In the genomic region with DNA sequence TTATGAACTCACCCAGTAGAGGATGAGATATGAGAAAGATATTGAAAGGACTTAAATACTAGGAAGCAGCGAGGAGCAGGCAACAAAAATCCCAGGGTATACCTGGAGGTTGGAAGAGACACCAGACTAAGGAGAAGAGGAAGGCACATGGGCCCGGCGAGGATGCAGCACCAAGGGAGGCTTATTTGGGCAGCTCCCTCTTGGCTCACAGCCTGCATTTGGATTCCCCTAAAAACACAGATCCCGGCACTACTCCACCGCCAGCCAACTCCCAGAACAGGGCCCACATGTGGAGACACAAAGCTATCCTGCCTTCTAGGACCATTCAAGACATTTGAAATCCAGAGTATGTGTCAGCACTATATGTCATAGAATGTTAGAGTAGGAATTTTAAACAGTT, we compare ENCODE assay signal across 37 cellular contexts.
"Had no signal": no experiment of that assay in that cellular context is flagged by ENCODE, and none has a peak within 500 bp of the region (broad histone marks: within the 10 kb centered on the region; RNA-seq: fewer than 3 reads in every experiment).

No MANE protein-coding gene starts in this region.

- DNase-seq: activated CD4-positive, alpha-beta memory T cell treated with anti-CD3 and anti-CD28 coated beads, Interleukin-2, amount 10 ng/mL, durations not matched to agents 7 days and 5 days; activated CD4-positive, alpha-beta T cell treated with anti-CD3 and anti-CD28 coated beads for 4 hours; activated CD4-positive, alpha-beta T cell treated with anti-CD3 and anti-CD28 coated beads, Interleukin-2, amount 10 ng/mL, durations not matched to agents 7 days and 5 days; activated CD4-positive, alpha-beta T cell treated with anti-CD3 and anti-CD28 coated beads, Interleukin-2, amount 50 U/mL, for 48 hours; activated CD4-positive, CD25-positive, alpha-beta regulatory T cell; activated CD8-positive, alpha-beta memory T cell treated with anti-CD3 and anti-CD28 coated beads for 24 hours; activated CD8-positive, alpha-beta memory T cell treated with anti-CD3 and anti-CD28 coated beads, Interleukin-2, amount 10 ng/mL, durations not matched to agents 7 days and 5 days; activated CD8-positive, alpha-beta memory T cell treated with anti-CD3 and anti-CD28 coated beads, Interleukin-2, amount 50 U/mL, for 48 hours; activated CD8-positive, alpha-beta T cell treated with anti-CD3 and anti-CD28 coated beads, Interleukin-2, amount 10 ng/mL, durations not matched to agents 7 days and 5 days; activated effector memory CD4-positive, alpha-beta T cell treated with Interleukin-2 at 50 U/mL for 16 hours; activated gamma-delta T cell; activated naive CD4-positive, alpha-beta T cell treated with anti-CD3 and anti-CD28 coated beads, Interleukin-2, amount 10 ng/mL, durations not matched to agents 7 days and 5 days; activated naive CD4-positive, alpha-beta T cell treated with Interleukin-2 at 50 U/mL for 16 hours; activated naive CD8-positive, alpha-beta T cell treated with anti-CD3 and anti-CD28 coated beads, Interleukin-2, amount 10 ng/mL, durations not matched to agents 7 days and 5 days; activated naive CD8-positive, alpha-beta T cell treated with anti-CD3 and anti-CD28 coated beads, Interleukin-2, amount 50 U/mL, for 24 hours; activated T-cell treated with anti-CD3 and anti-CD28 coated beads, Interleukin-2, amount 50 U/mL, for 24 hours; activated T-cell treated with anti-CD3 and anti-CD28 coated beads, Interleukin-2, amount 50 U/mL, for 48 hours; amygdala; anterior cingulate cortex; caudate nucleus; cerebellar nuclear complex; T-helper 1 cell; T-helper 2 cell; T-helper 9 cell had no signal

- H3K27ac Mint-ChIP-seq: activated CD4-positive, alpha-beta memory T cell treated with anti-CD3 and anti-CD28 coated beads, Interleukin-2, amount 10 ng/mL, durations not matched to agents 7 days and 5 days; activated CD4-positive, alpha-beta T cell treated with anti-CD3 and anti-CD28 coated beads, Interleukin-2, amount 10 ng/mL, durations not matched to agents 7 days and 5 days; activated CD8-positive, alpha-beta memory T cell treated with anti-CD3 and anti-CD28 coated beads, Interleukin-2, amount 10 ng/mL, durations not matched to agents 7 days and 5 days; activated CD8-positive, alpha-beta T cell treated with anti-CD3 and anti-CD28 coated beads, Interleukin-2, amount 10 ng/mL, durations not matched to agents 7 days and 5 days; activated naive CD4-positive, alpha-beta T cell treated with anti-CD3 and anti-CD28 coated beads, Interleukin-2, amount 10 ng/mL, durations not matched to agents 7 days and 5 days; activated naive CD4-positive, alpha-beta T cell treated with anti-CD3 and anti-CD28 coated beads, Interleukin-2, amount 50 U/mL, for 24 hours; activated naive CD8-positive, alpha-beta T cell; activated naive CD8-positive, alpha-beta T cell treated with anti-CD3 and anti-CD28 coated beads, Interleukin-2, amount 10 ng/mL, durations not matched to agents 7 days and 5 days; activated naive CD8-positive, alpha-beta T cell treated with anti-CD3 and anti-CD28 coated beads, Interleukin-2, amount 50 U/mL, for 24 hours; activated T-cell treated with anti-CD3 and anti-CD28 coated beads, Interleukin-2, amount 50 U/mL, for 24 hours; activated T-helper 2 cell treated with anti-CD3 and anti-CD28 coated beads, Interferon-gamma antibody, Interleukin-2, Interleukin-4, amounts not matched to agents 10 μg/mL and 5 μg/mL and 100 μg/mL, durations not matched to agents 14 hours and 24 hours and 36 hours; brain; T-helper 1 cell treated with Interleukin-12 subunit alpha and Interleukin-12 subunit beta and Interleukin-4 antibody, amounts not matched to agents 30 μg/mL and 1 μg/mL, for 36 hours; T-helper 2 cell treated with Interferon-gamma antibody and Interleukin-4, amounts not matched to agents 5 μg/mL and 100 μg/mL, for 36 hours had no signal

- H3K27ac ChIP-seq: ascending aorta, cardiac muscle cell, VCaP had no signal

- FAIRE-seq: bronchial epithelial cell, TTC549 had no signal

- H3K9me3 Mint-ChIP-seq: activated CD4-positive, alpha-beta T cell treated with anti-CD3 and anti-CD28 coated beads, Interleukin-2, amount 10 ng/mL, durations not matched to agents 7 days and 5 days; activated naive CD4-positive, alpha-beta T cell treated with anti-CD3 and anti-CD28 coated beads, Interleukin-2, amount 50 U/mL, for 24 hours had no signal

- ATAC-seq: activated CD4-positive, CD25-positive, alpha-beta regulatory T cell treated with anti-CD3 and anti-CD28 coated beads, Interleukin-2, amount 50 U/mL, for 24 hours; activated CD8-positive, alpha-beta memory T cell treated with anti-CD3 and anti-CD28 coated beads, Interleukin-2, amount 10 ng/mL, durations not matched to agents 7 days and 5 days; activated CD8-positive, alpha-beta T cell treated with anti-CD3 and anti-CD28 coated beads, Interleukin-2, amount 10 ng/mL, durations not matched to agents 7 days and 5 days; activated naive CD8-positive, alpha-beta T cell treated with anti-CD3 and anti-CD28 coated beads, Interleukin-2, amount 50 U/mL, for 24 hours had no signal

- H3K4me3 Mint-ChIP-seq: activated CD4-positive, alpha-beta memory T cell treated with anti-CD3 and anti-CD28 coated beads, Interleukin-2, amount 10 ng/mL, durations not matched to agents 7 days and 5 days; activated CD4-positive, alpha-beta T cell treated with anti-CD3 and anti-CD28 coated beads, Interleukin-2, amount 10 ng/mL, durations not matched to agents 7 days and 5 days; activated CD8-positive, alpha-beta memory T cell treated with anti-CD3 and anti-CD28 coated beads, Interleukin-2, amount 10 ng/mL, durations not matched to agents 7 days and 5 days; activated CD8-positive, alpha-beta T cell treated with anti-CD3 and anti-CD28 coated beads, Interleukin-2, amount 10 ng/mL, durations not matched to agents 7 days and 5 days; activated naive CD4-positive, alpha-beta T cell treated with anti-CD3 and anti-CD28 coated beads, Interleukin-2, amount 10 ng/mL, durations not matched to agents 7 days and 5 days; activated naive CD4-positive, alpha-beta T cell treated with anti-CD3 and anti-CD28 coated beads, Interleukin-2, amount 50 U/mL, for 24 hours; activated naive CD8-positive, alpha-beta T cell; activated naive CD8-positive, alpha-beta T cell treated with anti-CD3 and anti-CD28 coated beads, Interleukin-2, amount 10 ng/mL, durations not matched to agents 7 days and 5 days; activated naive CD8-positive, alpha-beta T cell treated with anti-CD3 and anti-CD28 coated beads, Interleukin-2, amount 50 U/mL, for 24 hours; activated T-cell treated with anti-CD3 and anti-CD28 coated beads, Interleukin-2, amount 50 U/mL, for 24 hours; brain; central memory CD8-positive, alpha-beta T cell; T-helper 1 cell treated with Interleukin-12 subunit alpha and Interleukin-12 subunit beta and Interleukin-4 antibody, amounts not matched to agents 30 μg/mL and 1 μg/mL, for 36 hours; T-helper 2 cell treated with Interferon-gamma antibody and Interleukin-4, amounts not matched to agents 5 μg/mL and 100 μg/mL, for 36 hours had no signal

- H3K36me3 ChIP-seq: ascending aorta, cardiac muscle cell had no signal

- H3K4me1 Mint-ChIP-seq: activated CD4-positive, alpha-beta memory T cell treated with anti-CD3 and anti-CD28 coated beads, Interleukin-2, amount 10 ng/mL, durations not matched to agents 7 days and 5 days; activated CD4-positive, alpha-beta T cell treated with anti-CD3 and anti-CD28 coated beads, Interleukin-2, amount 10 ng/mL, durations not matched to agents 7 days and 5 days; activated CD8-positive, alpha-beta memory T cell treated with anti-CD3 and anti-CD28 coated beads, Interleukin-2, amount 10 ng/mL, durations not matched to agents 7 days and 5 days; activated naive CD4-positive, alpha-beta T cell treated with anti-CD3 and anti-CD28 coated beads, Interleukin-2, amount 10 ng/mL, durations not matched to agents 7 days and 5 days; activated naive CD4-positive, alpha-beta T cell treated with anti-CD3 and anti-CD28 coated beads, Interleukin-2, amount 50 U/mL, for 24 hours; activated naive CD8-positive, alpha-beta T cell treated with anti-CD3 and anti-CD28 coated beads, Interleukin-2, amount 10 ng/mL, durations not matched to agents 7 days and 5 days; activated naive CD8-positive, alpha-beta T cell treated with anti-CD3 and anti-CD28 coated beads, Interleukin-2, amount 50 U/mL, for 24 hours; central memory CD8-positive, alpha-beta T cell had no signal

- H3K36me3 Mint-ChIP-seq: activated CD8-positive, alpha-beta memory T cell treated with anti-CD3 and anti-CD28 coated beads, Interleukin-2, amount 10 ng/mL, durations not matched to agents 7 days and 5 days; activated naive CD4-positive, alpha-beta T cell treated with anti-CD3 and anti-CD28 coated beads, Interleukin-2, amount 10 ng/mL, durations not matched to agents 7 days and 5 days; activated naive CD4-positive, alpha-beta T cell treated with anti-CD3 and anti-CD28 coated beads, Interleukin-2, amount 50 U/mL, for 24 hours; activated naive CD8-positive, alpha-beta T cell; activated naive CD8-positive, alpha-beta T cell treated with anti-CD3 and anti-CD28 coated beads, Interleukin-2, amount 10 ng/mL, durations not matched to agents 7 days and 5 days; brain had no signal

- H3K27me3 ChIP-seq: ascending aorta, cardiac muscle cell had no signal

- H3K27me3 Mint-ChIP-seq: activated CD4-positive, alpha-beta memory T cell treated with anti-CD3 and anti-CD28 coated beads, Interleukin-2, amount 10 ng/mL, durations not matched to agents 7 days and 5 days; activated CD4-positive, alpha-beta T cell treated with anti-CD3 and anti-CD28 coated beads, Interleukin-2, amount 10 ng/mL, durations not matched to agents 7 days and 5 days; activated CD8-positive, alpha-beta memory T cell treated with anti-CD3 and anti-CD28 coated beads, Interleukin-2, amount 10 ng/mL, durations not matched to agents 7 days and 5 days; activated naive CD4-positive, alpha-beta T cell treated with anti-CD3 and anti-CD28 coated beads, Interleukin-2, amount 10 ng/mL, durations not matched to agents 7 days and 5 days; activated naive CD4-positive, alpha-beta T cell treated with anti-CD3 and anti-CD28 coated beads, Interleukin-2, amount 50 U/mL, for 24 hours; activated naive CD8-positive, alpha-beta T cell; activated naive CD8-positive, alpha-beta T cell treated with anti-CD3 and anti-CD28 coated beads, Interleukin-2, amount 10 ng/mL, durations not matched to agents 7 days and 5 days; activated naive CD8-positive, alpha-beta T cell treated with anti-CD3 and anti-CD28 coated beads, Interleukin-2, amount 50 U/mL, for 24 hours; activated T-cell treated with anti-CD3 and anti-CD28 coated beads, Interleukin-2, amount 50 U/mL, for 24 hours; central memory CD8-positive, alpha-beta T cell had no signal

- H3K4me1 ChIP-seq: ascending aorta had no signal

- H3K9me3 ChIP-seq: ascending aorta had no signal

- H3K4me3 ChIP-seq: ascending aorta, cardiac muscle cell had no signal
